20 cellular contexts compared by ENCODE assay signal in genomic region chr17:42253601-42254000, GRCh38. TPM values are rescaled to one million over a fixed set of nuclear protein-coding genes. Genes with fewer than 3 reads are reported as not detected.
A peak's percentile ranks its signal among the peaks of the same experiment; 100 is the strongest.
DNase-seq lines count a peak whose midpoint lies in the region; ATAC-seq and TF ChIP-seq lines count a peak whose summit lies in the region.
"Had no signal": no experiment of that assay in that cellular context is flagged by ENCODE, and none has a peak within 500 bp of the region (broad histone marks: within the 10 kb centered on the region; RNA-seq: fewer than 3 reads in every experiment).

No MANE protein-coding gene starts in this region.

- H3K4me3 Mint-ChIP-seq in CD4-positive, CD25-positive, alpha-beta regulatory T cell: peak overlapping the region in 2 of 4 donors; percentile 32 to 66
- H3K4me3 Mint-ChIP-seq in T-cell: no peak overlapping the region

- DNase-seq in A172 (ENCODE audit: low spot score) (peak; percentile 50), T-cell (no peak), fibroblast of mammary gland (ENCODE audit: low read depth) (peak; percentile 20), cerebellum (ENCODE audit: low spot score) (no peak)
- DNase-seq in CD4-positive, CD25-positive, alpha-beta regulatory T cell: no peak
- DNase-seq in central memory CD4-positive, alpha-beta T cell: no peak
- DNase-seq: activated effector memory CD4-positive, alpha-beta T cell treated with Interleukin-2 at 50 U/mL for 16 hours; BE2C; body of pancreas; DMS 273 treated with DMSO at 0.1 percent for 48 hours; NCI-H146; occipital lobe; SHP77 treated with DMSO at 0.1 percent for 48 hours; stimulated activated CD4-positive, alpha-beta T cell treated with anti-CD3 and anti-CD28 coated beads, Interleukin-4, amount 100 ng/mL, for 24 hours; stimulated activated CD8-positive, alpha-beta memory T cell treated with anti-CD3 and anti-CD28 coated beads, Interleukin-4, amount 100 ng/mL, for 48 hours; T1000 had no signal

- peaks cover 55% of the 10 kb centered on the region for H3K4me1 ChIP-seq in CD4-positive, CD25-positive, alpha-beta regulatory T cell (ENCODE audit: control insufficient read depth, insufficient read depth, low read length, poor library complexity, severe bottlenecking)

- no peak for ATAC-seq in CD4-positive, CD25-positive, alpha-beta regulatory T cell (ENCODE audit: low read depth in 2 of 2)
- ATAC-seq in T-cell (replicated peaks in 1 of 4) (no peak), GM21381 (IDR thresholded peaks at IDR 0.05; ENCODE audit: unreplicated experiment) (no peak), HG02840 (IDR thresholded peaks at IDR 0.05; ENCODE audit: low FRiP score, unreplicated experiment) (no peak)
- ATAC-seq: body of pancreas, sciatic nerve had no signal

- peaks cover 7% of the 10 kb centered on the region for H3K36me3 Mint-ChIP-seq in CD4-positive, CD25-positive, alpha-beta regulatory T cell
- peaks cover 9% of the 10 kb centered on the region for H3K36me3 Mint-ChIP-seq in T-cell

- CTCF ChIA-PET in T-cell (lab: Charles Lee): interaction anchor here in 1 of 2 donors (1.5 kb wide), 1 partner anchor 21 kb away, joined by 5 read pairs; no protein-coding TSS in a partner anchor

- H3K36me3 ChIP-seq in CD4-positive, CD25-positive, alpha-beta regulatory T cell (ENCODE audit: control insufficient read depth, insufficient read depth, low read length): no peaks in the 10 kb centered on the region
- H3K36me3 ChIP-seq: BE2C, tibial nerve had no signal

- TF ChIP-seq CTCF in fibroblast of mammary gland (conservative IDR thresholded peaks at IDR 0.05; ENCODE audit: control insufficient read depth, insufficient read depth, low read depth, low read length): no peak

- no peaks in the 10 kb centered on the region for H3K9me3 ChIP-seq in CD4-positive, CD25-positive, alpha-beta regulatory T cell (ENCODE audit: control insufficient read depth in 2 of 2, low read length in 2 of 2)
- H3K9me3 ChIP-seq: BE2C, body of pancreas, tibial nerve had no signal

- no peaks in the 10 kb centered on the region for H3K27me3 ChIP-seq in CD4-positive, CD25-positive, alpha-beta regulatory T cell (ENCODE audit: control insufficient read depth, insufficient read depth, low read length)
- H3K27me3 ChIP-seq: BE2C, body of pancreas, tibial nerve had no signal

- no peaks in the 10 kb centered on the region for H3K27me3 Mint-ChIP-seq in CD4-positive, CD25-positive, alpha-beta regulatory T cell
- no peaks in the 10 kb centered on the region for H3K27me3 Mint-ChIP-seq in T-cell

- peaks cover 0 to 2% (median 0%) of the 10 kb centered on the region in 7 donors for H3K9me3 Mint-ChIP-seq in CD4-positive, CD25-positive, alpha-beta regulatory T cell
- no peaks in the 10 kb centered on the region for H3K9me3 Mint-ChIP-seq in T-cell

- peaks cover 39 to 78% (median 58%) of the 10 kb centered on the region in 4 donors for H3K4me1 Mint-ChIP-seq in CD4-positive, CD25-positive, alpha-beta regulatory T cell
- H3K4me1 Mint-ChIP-seq in T-cell: peaks cover 72 to 73% (median 73%) of the 10 kb centered on the region in 3 donors

- peak overlapping the region in 2 of 3 donors; percentile 88 to 98 for H3K27ac Mint-ChIP-seq in CD4-positive, CD25-positive, alpha-beta regulatory T cell
- peak overlapping the region; percentile 88 to 92 for H3K27ac Mint-ChIP-seq in T-cell

- no peak overlapping the region for H3K4me3 ChIP-seq in CD4-positive, CD25-positive, alpha-beta regulatory T cell (ENCODE audit: low read depth, low read length)
- H3K4me3 ChIP-seq in fibroblast of mammary gland (ENCODE audit: control insufficient read depth, low read depth, low read length): no peak overlapping the region
- H3K4me3 ChIP-seq: body of pancreas, tibial nerve had no signal

- POLR2A ChIA-PET in T-cell (lab: Charles Lee): interaction anchor here in 1 of 2 donors (0.7 kb wide), 1 partner anchor 19 kb away, joined by 3 read pairs; no protein-coding TSS in a partner anchor

- peak overlapping the region; percentile 90 for H3K27ac ChIP-seq in CD4-positive, CD25-positive, alpha-beta regulatory T cell (ENCODE audit: insufficient read depth, low read length, poor library complexity, severe bottlenecking)
- H3K27ac ChIP-seq: body of pancreas had no signal

RNA-seq across cellular contexts. Expression of gene STAT5B, which starts 22.6 kb away (rescaled TPM):
- total RNA-seq in A172 (2014; rRNA removed; shearing (Covaris generic)): 23.4 and 30.9 TPM in 2 replicates
- 241 TPM for total RNA-seq in CD4-positive, CD25-positive, alpha-beta regulatory T cell
- polyA plus RNA-seq in CD4-positive, CD25-positive, alpha-beta regulatory T cell: 100 to 1,000 TPM; 109 to 117 (median 112) TPM
- 100 to 1,000 TPM; 178 to 205 (median 186) TPM for total RNA-seq in T-cell
- total RNA-seq in cerebellum: 28.2 TPM

RNA-seq across cellular contexts. Expression of gene STAT5A, which starts 34.7 kb away (rescaled TPM):
- total RNA-seq in A172 (2014; rRNA removed; shearing (Covaris generic)): 5.0 and 5.5 TPM in 2 replicates
- total RNA-seq in CD4-positive, CD25-positive, alpha-beta regulatory T cell: 177 TPM
- 10 to 100 TPM; 71.1 to 90.9 (median 76.7) TPM for polyA plus RNA-seq in CD4-positive, CD25-positive, alpha-beta regulatory T cell
- total RNA-seq in T-cell (100 to 1,000 TPM; 141 to 160 (median 147) TPM), cerebellum (1.6 TPM)

RNA-seq across cellular contexts. Expression of gene GHDC, which starts 59.3 kb away (rescaled TPM):
- 27.0 and 31.5 TPM in 2 replicates for total RNA-seq in A172 (2014; rRNA removed; shearing (Covaris generic))
- 13.6 TPM for total RNA-seq in CD4-positive, CD25-positive, alpha-beta regulatory T cell
- 10 to 100 TPM; 11.1 to 17.8 (median 13.2) TPM for polyA plus RNA-seq in CD4-positive, CD25-positive, alpha-beta regulatory T cell
- total RNA-seq in T-cell (10 to 100 TPM; 15.8 to 26.2 (median 22.5) TPM), cerebellum (4.7 TPM)

Comparison
In these comparisons a context has a peak if more than half of its experiments do, and no peak if none do; other contexts are left out.
1. DNase-seq: peak in A172 (single experiment) and fibroblast of mammary gland (single experiment); none in CD4-positive, CD25-positive, alpha-beta regulatory T cell (0 of 3), T-cell (0 of 34), cerebellum (single experiment) and central memory CD4-positive, alpha-beta T cell (single experiment).
2. RNA of gene STAT5A, which starts 34.7 kb away (total RNA-seq): 177 TPM in CD4-positive, CD25-positive, alpha-beta regulatory T cell (single experiment) and 141 to 160 TPM in T-cell; 5.0 to 5.5 TPM in A172 and 1.6 TPM in cerebellum (single experiment); every median in the first group is over 10 times any median in the second.